Comparison of ENCODE assay signal across 9 cellular contexts in genomic region chr10:34538291-34538829, GRCh38.
DNase-seq lines count a peak whose midpoint lies in the region; ATAC-seq and TF ChIP-seq lines count a peak whose summit lies in the region.
"Had no signal": no experiment of that assay in that cellular context is flagged by ENCODE, and none has a peak within 500 bp of the region (broad histone marks: within the 10 kb centered on the region; RNA-seq: fewer than 3 reads in every experiment).

No MANE protein-coding gene starts in this region.

- no peaks in the 10 kb centered on the region for H3K9me3 ChIP-seq in GM23248 (ENCODE audit: low read depth)
- H3K9me3 ChIP-seq in WERI-Rb-1 (ENCODE audit: severe bottlenecking): no peaks in the 10 kb centered on the region

- peak overlapping the region; percentile 59; the same call in 1 of the 2 replicates for H3K27ac ChIP-seq in GM23248
- H3K27ac ChIP-seq in mesendoderm (ENCODE audit: low read depth, low read length): peak overlapping the region; percentile 43
- H3K27ac ChIP-seq in WERI-Rb-1: no peak overlapping the region

- no peaks in the 10 kb centered on the region for H3K9me2 ChIP-seq in GM23248 (ENCODE audit: insufficient read depth)

- in situ Hi-C loops in GM23248 (cut with MboI): no loop called here

- no peak overlapping the region for H2AK5ac ChIP-seq in mesendoderm (ENCODE audit: low read length)

- H3K23ac ChIP-seq in mesendoderm (ENCODE audit: low read length): no peak overlapping the region

- H3K18ac ChIP-seq in mesendoderm (ENCODE audit: low read length): peak overlapping the region; percentile 64

- H2AFZ ChIP-seq in GM23248: peak overlapping the region; percentile 81

- peaks cover 15% of the 10 kb centered on the region for H3K79me1 ChIP-seq in mesendoderm (ENCODE audit: low read length)

- H4K8ac ChIP-seq in mesendoderm (ENCODE audit: low read depth, low read length): no peak overlapping the region

- peak overlapping the region; percentile 86 for H3K4me2 ChIP-seq in GM23248 (ENCODE audit: unreplicated experiment)
- H3K4me2 ChIP-seq in mesendoderm (ENCODE audit: low read length): no peak overlapping the region

- peak overlapping the region; percentile 78 for H3K9ac ChIP-seq in GM23248
- H3K9ac ChIP-seq in mesendoderm (ENCODE audit: low read length): peak overlapping the region; percentile 14

- H3K27me3 ChIP-seq in GM23248 (replicated peaks; ENCODE audit: insufficient read depth) (no peaks in the 10 kb centered on the region), mesendoderm (ENCODE audit: insufficient read depth, low read length, poor library complexity) (no peaks in the 10 kb centered on the region), WERI-Rb-1 (ENCODE audit: insufficient read depth, low read depth, severe bottlenecking) (no peaks in the 10 kb centered on the region)

- H3K36me3 ChIP-seq in GM23248 (ENCODE audit: low read depth) (no peaks in the 10 kb centered on the region), mesendoderm (ENCODE audit: control insufficient read depth, insufficient read depth, low read length) (no peaks in the 10 kb centered on the region), WERI-Rb-1 (no peaks in the 10 kb centered on the region)

- H3F3A ChIP-seq in GM23248 (ENCODE audit: insufficient read depth): no peaks in the 10 kb centered on the region

- H3K4me3 ChIP-seq in GM23248 (peak overlapping the region; percentile 72), mesendoderm (ENCODE audit: low read length) (no peak overlapping the region), WERI-Rb-1 (ENCODE audit: low read depth, low read length) (no peak overlapping the region)

- no peak overlapping the region for H4K5ac ChIP-seq in mesendoderm (ENCODE audit: low read length)

- peak overlapping the region; percentile 51 for H3K56ac ChIP-seq in mesendoderm (ENCODE audit: low read length)

- H2BK120ac ChIP-seq in mesendoderm (ENCODE audit: low read depth, low read length): peak overlapping the region; percentile 1

- no peaks in the 10 kb centered on the region for H4K20me1 ChIP-seq in GM23248 (ENCODE audit: insufficient read depth)

- 0 out of 2 replicates have a peak, but pooled peaks cover 19% of the 10 kb centered on the region for H3K79me2 ChIP-seq in GM23248 (ENCODE audit: insufficient read depth)
- peaks cover 8% of the 10 kb centered on the region for H3K79me2 ChIP-seq in mesendoderm (ENCODE audit: control insufficient read depth, insufficient read depth, low read length)

- peak; percentile 50 for DNase-seq in GM23248
- DNase-seq in NCI-H526 (lab: John Stamatoyannopoulos, UW): peak; percentile 45 to 75
- DNase-seq in mesendoderm: peak; percentile 64
- DNase-seq in NCI-H524 treated with DMSO at 0.1 percent for 48 hours (lab: John Stamatoyannopoulos, UW): no peak
- DNase-seq in WERI-Rb-1: no peak
- DNase-seq in NCI-H510A (lab: John Stamatoyannopoulos, UW): no peak
- DNase-seq: activated naive CD4-positive, alpha-beta T cell treated with anti-CD3 and anti-CD28 coated beads, Interleukin-2, amount 50 U/mL, for 16 hours had no signal

- H2BK15ac ChIP-seq in mesendoderm (replicated peaks; ENCODE audit: low read depth): no peak overlapping the region

- H3K4me1 ChIP-seq in GM23248 (ENCODE audit: insufficient read depth): peaks cover 12% of the 10 kb centered on the region
- peaks cover 9% of the 10 kb centered on the region for H3K4me1 ChIP-seq in mesendoderm (ENCODE audit: control insufficient read depth, low read depth, low read length)

- TF ChIP-seq CTCF in WERI-Rb-1 (IDR thresholded peaks at IDR 0.05; ENCODE audit: low read depth, low read length): no peak

- no peak overlapping the region for H3K4ac ChIP-seq in mesendoderm (ENCODE audit: low read depth, low read length)

- peak overlapping the region; percentile 46 for H2BK5ac ChIP-seq in mesendoderm (ENCODE audit: low read length)

- ATAC-seq in GM18511 (IDR thresholded peaks at IDR 0.05; ENCODE audit: unreplicated experiment) (peak; percentile 60), HG02870 (IDR thresholded peaks at IDR 0.05; ENCODE audit: unreplicated experiment) (no peak)

- 52 to 58% methylated on average over 10 of the region's 10 CpGs for WGBS in GM23248 (ENCODE audit: low coverage in 1 of 2, low lambda C conversion rate in 2 of 2, missing lambda C conversion rate in 2 of 2), 2 experiments
- no CpG with 5 or more reads among the region's 10 CpGs for WGBS in mesendoderm (ENCODE audit: extremely low coverage, insufficient coverage, low lambda C conversion rate)

Comparison
In these comparisons a context has a peak if more than half of its experiments do, and no peak if none do; other contexts are left out.
1. DNase-seq: peak in GM23248 (single experiment), NCI-H526 (2 of 2) and mesendoderm (single experiment); none in NCI-H524 treated with DMSO at 0.1 percent for 48 hours (single experiment), WERI-Rb-1 (single experiment) and NCI-H510A (single experiment).